ENCODE assay signal across 8 cellular contexts in the genomic region with DNA sequence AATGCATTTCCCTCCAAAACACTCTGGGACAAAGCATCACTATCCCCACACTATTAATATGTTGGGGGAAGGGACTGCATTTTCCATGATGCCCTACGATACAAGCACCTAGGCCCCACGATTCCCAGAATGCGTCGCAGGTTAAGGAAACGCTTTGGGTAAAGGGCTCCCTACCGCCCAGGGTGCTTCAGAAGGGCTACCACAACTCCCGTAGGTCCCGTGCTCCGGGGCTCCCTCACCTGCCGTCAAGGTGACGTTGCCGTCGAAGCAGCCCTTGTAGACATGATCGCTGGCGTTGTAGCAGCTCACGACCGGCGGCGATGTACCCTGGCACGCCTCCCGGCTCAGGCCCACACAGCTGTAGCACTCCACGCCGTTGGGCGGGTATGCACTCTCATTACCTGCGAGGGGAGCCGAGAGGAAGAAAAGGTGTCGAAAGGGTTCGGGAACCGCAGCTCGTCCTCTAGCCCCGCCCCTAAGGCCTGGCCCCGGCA. TPM values are rescaled to one million over a fixed set of nuclear protein-coding genes. Genes with fewer than 3 reads are reported as not detected.
A peak's percentile ranks its signal among the peaks of the same experiment; 100 is the strongest.
DNase-seq lines count a peak whose midpoint lies in the region; ATAC-seq, FAIRE-seq and TF ChIP-seq lines count a peak whose summit lies in the region.

No MANE protein-coding gene starts in this region.

- no peak for FAIRE-seq in D721Med (lab: Jason Lieb, UNC)

- DNase-seq in T-helper 1 cell (no peak), D721Med (ENCODE audit: insufficient read length, low spot score) (no peak), HT-29 (ENCODE audit: low spot score) (no peak), glomerular visceral epithelial cell (ENCODE audit: extremely low spot score) (no peak)
- DNase-seq in activated T-helper 1 cell treated with anti-CD3 and anti-CD28 coated beads, Interleukin-12 subunit alpha, Interleukin-12 subunit beta, Interleukin-2, Interleukin-4 antibody, amounts not matched to agents 30 ng/mL and 10 ng/mL and 1 ng/mL, durations not matched to agents 14 hours and 24 hours and 36 hours (ENCODE audit: low spot score): no peak
- no peak for DNase-seq in stimulated activated naive CD8-positive, alpha-beta T cell treated with anti-CD3 and anti-CD28 coated beads, Interleukin-15, amount 100 ng/mL, for 72 hours

- no peaks in the 10 kb centered on the region for H3K9me3 ChIP-seq in iPS-18a (ENCODE audit: control insufficient read depth, low read depth, low read length)

- H3K27me3 Mint-ChIP-seq in T-helper 1 cell treated with Interleukin-12 subunit alpha and Interleukin-12 subunit beta and Interleukin-4 antibody, amounts not matched to agents 30 μg/mL and 1 μg/mL, for 36 hours (ENCODE audit: low read depth): peaks cover 4% of the 10 kb centered on the region
- no peaks in the 10 kb centered on the region for H3K27me3 Mint-ChIP-seq in activated T-helper 1 cell treated with anti-CD3 and anti-CD28 coated beads, Interleukin-12 subunit alpha, Interleukin-12 subunit beta, Interleukin-2, Interleukin-4 antibody, amounts not matched to agents 30 ng/mL and 10 ng/mL and 1 ng/mL, durations not matched to agents 14 hours and 24 hours and 36 hours (ENCODE audit: insufficient read depth)
- H3K27me3 Mint-ChIP-seq in stimulated activated naive CD8-positive, alpha-beta T cell treated with anti-CD3 and anti-CD28 coated beads, Interleukin-15, amount 100 ng/mL, for 72 hours: no peaks in the 10 kb centered on the region

- peak overlapping the region; percentile 98 for H3K27ac Mint-ChIP-seq in T-helper 1 cell treated with Interleukin-12 subunit alpha and Interleukin-12 subunit beta and Interleukin-4 antibody, amounts not matched to agents 30 μg/mL and 1 μg/mL, for 36 hours
- H3K27ac Mint-ChIP-seq in activated T-helper 1 cell treated with anti-CD3 and anti-CD28 coated beads, Interleukin-12 subunit alpha, Interleukin-12 subunit beta, Interleukin-2, Interleukin-4 antibody, amounts not matched to agents 30 ng/mL and 10 ng/mL and 1 ng/mL, durations not matched to agents 14 hours and 24 hours and 36 hours: peak overlapping the region; percentile 90
- peak overlapping the region; percentile 42 to 71 for H3K27ac Mint-ChIP-seq in stimulated activated naive CD8-positive, alpha-beta T cell treated with anti-CD3 and anti-CD28 coated beads, Interleukin-15, amount 100 ng/mL, for 72 hours

- H3K4me3 Mint-ChIP-seq in T-helper 1 cell treated with Interleukin-12 subunit alpha and Interleukin-12 subunit beta and Interleukin-4 antibody, amounts not matched to agents 30 μg/mL and 1 μg/mL, for 36 hours: peak overlapping the region; percentile 95
- H3K4me3 Mint-ChIP-seq in activated T-helper 1 cell treated with anti-CD3 and anti-CD28 coated beads, Interleukin-12 subunit alpha, Interleukin-12 subunit beta, Interleukin-2, Interleukin-4 antibody, amounts not matched to agents 30 ng/mL and 10 ng/mL and 1 ng/mL, durations not matched to agents 14 hours and 24 hours and 36 hours: peak overlapping the region; percentile 92
- peak overlapping the region; percentile 86 to 91 for H3K4me3 Mint-ChIP-seq in stimulated activated naive CD8-positive, alpha-beta T cell treated with anti-CD3 and anti-CD28 coated beads, Interleukin-15, amount 100 ng/mL, for 72 hours

- H3K4me1 Mint-ChIP-seq in T-helper 1 cell treated with Interleukin-12 subunit alpha and Interleukin-12 subunit beta and Interleukin-4 antibody, amounts not matched to agents 30 μg/mL and 1 μg/mL, for 36 hours (ENCODE audit: low read depth): peaks cover 21% of the 10 kb centered on the region
- peaks cover 39% of the 10 kb centered on the region for H3K4me1 Mint-ChIP-seq in activated T-helper 1 cell treated with anti-CD3 and anti-CD28 coated beads, Interleukin-12 subunit alpha, Interleukin-12 subunit beta, Interleukin-2, Interleukin-4 antibody, amounts not matched to agents 30 ng/mL and 10 ng/mL and 1 ng/mL, durations not matched to agents 14 hours and 24 hours and 36 hours (ENCODE audit: low read depth)
- H3K4me1 Mint-ChIP-seq in stimulated activated naive CD8-positive, alpha-beta T cell treated with anti-CD3 and anti-CD28 coated beads, Interleukin-15, amount 100 ng/mL, for 72 hours: peaks cover 50% of the 10 kb centered on the region

- no peaks in the 10 kb centered on the region for H3K36me3 Mint-ChIP-seq in T-helper 1 cell treated with Interleukin-12 subunit alpha and Interleukin-12 subunit beta and Interleukin-4 antibody, amounts not matched to agents 30 μg/mL and 1 μg/mL, for 36 hours (ENCODE audit: low read depth)
- no peaks in the 10 kb centered on the region for H3K36me3 Mint-ChIP-seq in activated T-helper 1 cell treated with anti-CD3 and anti-CD28 coated beads, Interleukin-12 subunit alpha, Interleukin-12 subunit beta, Interleukin-2, Interleukin-4 antibody, amounts not matched to agents 30 ng/mL and 10 ng/mL and 1 ng/mL, durations not matched to agents 14 hours and 24 hours and 36 hours (ENCODE audit: low read depth)

- H3K36me3 ChIP-seq in iPS-18a (ENCODE audit: control insufficient read depth, low read depth, low read length): no peaks in the 10 kb centered on the region

- TF ChIP-seq CTCF in D721Med (IDR thresholded peaks at IDR 0.05; ENCODE audit: insufficient read depth, missing control alignments): no peak

- H3K9ac ChIP-seq in iPS-18a (ENCODE audit: low read length): peak overlapping the region; percentile 8

- H3K4me1 ChIP-seq in iPS-18a (ENCODE audit: control insufficient read depth, low read depth, low read length): peaks cover 4% of the 10 kb centered on the region

- intact Hi-C loops in activated T-helper 1 cell treated with anti-CD3 and anti-CD28 coated beads, Interleukin-12 subunit alpha, Interleukin-12 subunit beta, Interleukin-2, Interleukin-4 antibody, amounts not matched to agents 30 ng/mL and 10 ng/mL and 1 ng/mL, durations not matched to agents 14 hours and 24 hours and 36 hours (cut with micrococcal nuclease): loop anchor here (1.0 kb wide), 11 partner anchors 12 to 291 kb away; a partner anchor contains a TSS

- H3K4me3 ChIP-seq in iPS-18a (ENCODE audit: low read length): peak overlapping the region; percentile 83

- peaks cover 35% of the 10 kb centered on the region for H3K27me3 ChIP-seq in iPS-18a (ENCODE audit: control insufficient read depth, insufficient read depth, low read length)

- no peak overlapping the region for H3K27ac ChIP-seq in iPS-18a (ENCODE audit: low read length)

- no peak for ATAC-seq in stimulated activated naive CD8-positive, alpha-beta T cell treated with anti-CD3 and anti-CD28 coated beads, Interleukin-15, amount 100 ng/mL, for 72 hours

- no peaks in the 10 kb centered on the region for H3K9me3 Mint-ChIP-seq in T-helper 1 cell treated with Interleukin-12 subunit alpha and Interleukin-12 subunit beta and Interleukin-4 antibody, amounts not matched to agents 30 μg/mL and 1 μg/mL, for 36 hours
- no peaks in the 10 kb centered on the region for H3K9me3 Mint-ChIP-seq in activated T-helper 1 cell treated with anti-CD3 and anti-CD28 coated beads, Interleukin-12 subunit alpha, Interleukin-12 subunit beta, Interleukin-2, Interleukin-4 antibody, amounts not matched to agents 30 ng/mL and 10 ng/mL and 1 ng/mL, durations not matched to agents 14 hours and 24 hours and 36 hours
- no peaks in the 10 kb centered on the region for H3K9me3 Mint-ChIP-seq in stimulated activated naive CD8-positive, alpha-beta T cell treated with anti-CD3 and anti-CD28 coated beads, Interleukin-15, amount 100 ng/mL, for 72 hours

RNA-seq across cellular contexts. Expression of a gene that starts 2.5 kb away (rescaled TPM):
- total RNA-seq in activated T-helper 1 cell treated with anti-CD3 and anti-CD28 coated beads, Interleukin-12 subunit alpha, Interleukin-12 subunit beta, Interleukin-2, Interleukin-4 antibody, amounts not matched to agents 30 ng/mL and 10 ng/mL and 1 ng/mL, durations not matched to agents 14 hours and 24 hours and 36 hours: 4.1 and 5.3 TPM in 2 replicates
- 0.05 and 0.78 TPM in 2 replicates for total RNA-seq in HT-29 (2014; rRNA removed; shearing (Covaris generic))

RNA-seq across cellular contexts. Expression of a gene that starts 41.6 kb away (rescaled TPM):
- total RNA-seq in activated T-helper 1 cell treated with anti-CD3 and anti-CD28 coated beads, Interleukin-12 subunit alpha, Interleukin-12 subunit beta, Interleukin-2, Interleukin-4 antibody, amounts not matched to agents 30 ng/mL and 10 ng/mL and 1 ng/mL, durations not matched to agents 14 hours and 24 hours and 36 hours: 26.8 and 28.7 TPM in 2 replicates
- total RNA-seq in HT-29 (2014; rRNA removed; shearing (Covaris generic)): 45.7 and 52.4 TPM in 2 replicates

RNA-seq across cellular contexts. Expression of a gene that starts 48.2 kb away (rescaled TPM):
- not detected in 2 replicates for total RNA-seq in activated T-helper 1 cell treated with anti-CD3 and anti-CD28 coated beads, Interleukin-12 subunit alpha, Interleukin-12 subunit beta, Interleukin-2, Interleukin-4 antibody, amounts not matched to agents 30 ng/mL and 10 ng/mL and 1 ng/mL, durations not matched to agents 14 hours and 24 hours and 36 hours
- not detected in 2 replicates for total RNA-seq in HT-29 (2014; rRNA removed; shearing (Covaris generic))
